8 cellular contexts compared by ENCODE assay signal in genomic region chr19:16383584-16384161, GRCh38. TPM values are rescaled to one million over a fixed set of nuclear protein-coding genes. Genes with fewer than 3 reads are reported as not detected.
DNase-seq lines count a peak whose midpoint lies in the region; ATAC-seq and TF ChIP-seq lines count a peak whose summit lies in the region.
"Had no signal": no experiment of that assay in that cellular context is flagged by ENCODE, and none has a peak within 500 bp of the region (broad histone marks: within the 10 kb centered on the region; RNA-seq: fewer than 3 reads in every experiment).

No MANE protein-coding gene starts in this region.

- no peak overlapping the region for H2BK5ac ChIP-seq in trophoblast cell (ENCODE audit: low read depth, low read length, poor library complexity)

- H3K4me1 ChIP-seq in PC-9 (replicated peaks; ENCODE audit: insufficient read depth): no peaks in the 10 kb centered on the region
- H3K4me1 ChIP-seq in right cardiac atrium (ENCODE audit: control insufficient read depth, insufficient read depth, low read length): peaks cover 13% of the 10 kb centered on the region
- H3K4me1 ChIP-seq in trophoblast cell (ENCODE audit: control insufficient read depth in 1 of 2, insufficient read depth in 2 of 2, low read length in 2 of 2): no peaks in the 10 kb centered on the region

- no peak overlapping the region for H4K12ac ChIP-seq in trophoblast cell (ENCODE audit: low read depth, low read length)

- H4K8ac ChIP-seq in trophoblast cell (ENCODE audit: low read depth, low read length): no peak overlapping the region

- H3K9me3 Mint-ChIP-seq in stimulated activated memory B cell treated with anti-CD40 and anti-IgM and Interleukin-4, amounts not matched to agents 10 μg/mL and 1 μg/mL and 100 μg/mL, for 72 hours: peaks cover 11% of the 10 kb centered on the region

- H3K4me2 ChIP-seq in PC-9: no peak overlapping the region
- H3K4me2 ChIP-seq in trophoblast cell (ENCODE audit: low read length): no peak overlapping the region

- H3K79me1 ChIP-seq in trophoblast cell (ENCODE audit: low read length): no peaks in the 10 kb centered on the region

- no peak overlapping the region for H3K4ac ChIP-seq in trophoblast cell (ENCODE audit: low read depth, low read length)

- ATAC-seq in GM19397 (IDR thresholded peaks at IDR 0.05; ENCODE audit: unreplicated experiment) (peak; percentile 24), right cardiac atrium (no peak)
- peak; percentile 70 for ATAC-seq in stimulated activated memory B cell treated with anti-CD40 and anti-IgM and Interleukin-4, amounts not matched to agents 10 μg/mL and 1 μg/mL and 100 μg/mL, for 72 hours

- H2BK12ac ChIP-seq in trophoblast cell (ENCODE audit: low read length): no peak overlapping the region

- H3K14ac ChIP-seq in trophoblast cell (ENCODE audit: low read length): no peak overlapping the region

- H3F3A ChIP-seq in PC-9 (ENCODE audit: insufficient read depth, low read depth): peaks cover 11% of the 10 kb centered on the region; the same call in 1 of the 2 replicates

- WGBS in right cardiac atrium: 82% methylated on average over 21 of the region's 21 CpGs
- no CpG with 5 or more reads among the region's 21 CpGs for WGBS in trophoblast cell (ENCODE audit: extremely low coverage, insufficient coverage, insufficient read length)

- peak overlapping the region; percentile 88 for H3K27ac Mint-ChIP-seq in stimulated activated memory B cell treated with anti-CD40 and anti-IgM and Interleukin-4, amounts not matched to agents 10 μg/mL and 1 μg/mL and 100 μg/mL, for 72 hours

- intact Hi-C loops in PC-9 (cut with micrococcal nuclease; ENCODE audit: unreplicated experiment) (loop anchor here (1.0 kb wide), 1 partner anchor 136 kb away; no protein-coding TSS in a partner anchor), right cardiac atrium (cut with DNase I) (loop anchor here in 3 of 4 donors (1.0 to 5.0 kb wide), 6 partner anchors 41 to 136 kb away; no protein-coding TSS in a partner anchor)

- H4K91ac ChIP-seq in trophoblast cell (ENCODE audit: low read depth, low read length): no peak overlapping the region

- peak; percentile 24; the same call in 1 of the 2 replicates for TF ChIP-seq CTCF in PC-9 (conservative IDR thresholded peaks at IDR 0.05)

- H2BK120ac ChIP-seq in trophoblast cell (ENCODE audit: insufficient read depth, low read length, poor library complexity): no peak overlapping the region

- H3K4me1 Mint-ChIP-seq in stimulated activated memory B cell treated with anti-CD40 and anti-IgM and Interleukin-4, amounts not matched to agents 10 μg/mL and 1 μg/mL and 100 μg/mL, for 72 hours: peaks cover 59% of the 10 kb centered on the region

- no peaks in the 10 kb centered on the region for H3K9me2 ChIP-seq in PC-9 (ENCODE audit: insufficient read depth)

- no peak overlapping the region for H3K9ac ChIP-seq in trophoblast cell (ENCODE audit: low read length)

- peak overlapping the region; percentile 46 for H3K4me3 Mint-ChIP-seq in stimulated activated memory B cell treated with anti-CD40 and anti-IgM and Interleukin-4, amounts not matched to agents 10 μg/mL and 1 μg/mL and 100 μg/mL, for 72 hours

- no peak overlapping the region for H3K27ac ChIP-seq in PC-9
- peak overlapping the region; percentile 96 for H3K27ac ChIP-seq in right cardiac atrium (ENCODE audit: low read length)
- no peak overlapping the region for H3K27ac ChIP-seq in trophoblast cell (ENCODE audit: low read depth, low read length)

- 0 out of 2 replicates have a peak, but pooled peaks cover 4% of the 10 kb centered on the region for H4K20me1 ChIP-seq in PC-9 (ENCODE audit: insufficient read depth)

- CTCF ChIA-PET in PC-9 (lab: Charles Lee): interaction anchor here (0.9 to 1.0 kb wide), 2 partner anchors 136 to 139 kb away, joined by 3 to 10 read pairs; no protein-coding TSS in a partner anchor

- no peak overlapping the region for H2AFZ ChIP-seq in PC-9
- H2AFZ ChIP-seq in trophoblast cell (ENCODE audit: insufficient read depth, low read length, poor library complexity): no peak overlapping the region

- peaks cover 60% of the 10 kb centered on the region for H3K36me3 Mint-ChIP-seq in stimulated activated memory B cell treated with anti-CD40 and anti-IgM and Interleukin-4, amounts not matched to agents 10 μg/mL and 1 μg/mL and 100 μg/mL, for 72 hours

- H3K79me2 ChIP-seq in PC-9 (ENCODE audit: low read depth) (no peaks in the 10 kb centered on the region), trophoblast cell (ENCODE audit: control insufficient read depth, insufficient read depth, low read length, poor library complexity) (no peaks in the 10 kb centered on the region)

- H3K9me3 ChIP-seq in PC-9 (ENCODE audit: insufficient read depth, low read depth) (no peaks in the 10 kb centered on the region), right cardiac atrium (ENCODE audit: control insufficient read depth, low read length) (no peaks in the 10 kb centered on the region), trophoblast cell (ENCODE audit: insufficient read depth, low read depth, low read length) (no peaks in the 10 kb centered on the region)

- BruUV-seq in PC-9 (replicated peaks; lab: Mats Ljungman, UMichigan): no TSS peak

- H3K36me3 ChIP-seq in PC-9 (ENCODE audit: low read depth) (peaks cover 3% of the 10 kb centered on the region), trophoblast cell (ENCODE audit: control insufficient read depth in 1 of 2, insufficient read depth in 2 of 2, low read length in 2 of 2) (peaks cover 41 to 50% of the 10 kb centered on the region in 2 experiments)

- no peak overlapping the region for H3K4me3 ChIP-seq in PC-9
- H3K4me3 ChIP-seq in right cardiac atrium (ENCODE audit: low read length): no peak overlapping the region
- no peak overlapping the region for H3K4me3 ChIP-seq in trophoblast cell (ENCODE audit: low read depth, low read length)

- no peak overlapping the region for H3K18ac ChIP-seq in trophoblast cell (ENCODE audit: low read length)

- no peaks in the 10 kb centered on the region for H3K27me3 Mint-ChIP-seq in stimulated activated memory B cell treated with anti-CD40 and anti-IgM and Interleukin-4, amounts not matched to agents 10 μg/mL and 1 μg/mL and 100 μg/mL, for 72 hours

- H3K27me3 ChIP-seq in PC-9 (ENCODE audit: insufficient read depth, low read depth): no peaks in the 10 kb centered on the region
- no peaks in the 10 kb centered on the region for H3K27me3 ChIP-seq in right cardiac atrium (ENCODE audit: control insufficient read depth, insufficient read depth)
- H3K27me3 ChIP-seq in trophoblast cell (ENCODE audit: insufficient read depth, low read length): no peaks in the 10 kb centered on the region

- POLR2A ChIA-PET in PC-9 (lab: Charles Lee; ENCODE audit: unreplicated experiment): no interaction called here

- no peak overlapping the region for H2AK5ac ChIP-seq in trophoblast cell (ENCODE audit: low read length)

- H3K23ac ChIP-seq in trophoblast cell (ENCODE audit: low read length): no peak overlapping the region

- no peak for DNase-seq in PC-9
- DNase-seq in right cardiac atrium: peak in 1 of 3 donors; percentile 65
- no peak for DNase-seq in effector CD8-positive, alpha-beta T cell (lab: John Stamatoyannopoulos, UW)
- DNase-seq in trophoblast cell: no peak
- DNase-seq in NCI-H2227 (lab: John Stamatoyannopoulos, UW; ENCODE audit: unreplicated experiment): no peak

RNA-seq across cellular contexts. Expression of gene KLF2, which starts 59.0 kb away (rescaled TPM):
- total RNA-seq in PC-9 (2021) (1.6 and 2.0 TPM in 2 replicates), right cardiac atrium (10 to 100 TPM; 53.3 to 73.5 (median 68.1) TPM)
- 30.9 TPM for polyA plus RNA-seq in right cardiac atrium
- 1.0 and 1.2 TPM in 2 replicates for polyA plus RNA-seq in trophoblast cell (2013)
- polyA plus RNA-seq: keratinocyte had no signal

Comparison
In these comparisons a context has a peak if more than half of its experiments do, and no peak if none do; other contexts are left out.
1. ATAC-seq: peak in GM19397 (single experiment) and stimulated activated memory B cell treated with anti-CD40 and anti-IgM and Interleukin-4, amounts not matched to agents 10 μg/mL and 1 μg/mL and 100 μg/mL, for 72 hours (single experiment); none in right cardiac atrium (0 of 2).
2. RNA of gene KLF2, which starts 59.0 kb away (total RNA-seq): 53.3 to 73.5 TPM in right cardiac atrium; 1.6 to 2.0 TPM in PC-9; every median in the first group is over 10 times any median in the second.